ENCODE assay signal across 1 cellular context in the genomic region with DNA sequence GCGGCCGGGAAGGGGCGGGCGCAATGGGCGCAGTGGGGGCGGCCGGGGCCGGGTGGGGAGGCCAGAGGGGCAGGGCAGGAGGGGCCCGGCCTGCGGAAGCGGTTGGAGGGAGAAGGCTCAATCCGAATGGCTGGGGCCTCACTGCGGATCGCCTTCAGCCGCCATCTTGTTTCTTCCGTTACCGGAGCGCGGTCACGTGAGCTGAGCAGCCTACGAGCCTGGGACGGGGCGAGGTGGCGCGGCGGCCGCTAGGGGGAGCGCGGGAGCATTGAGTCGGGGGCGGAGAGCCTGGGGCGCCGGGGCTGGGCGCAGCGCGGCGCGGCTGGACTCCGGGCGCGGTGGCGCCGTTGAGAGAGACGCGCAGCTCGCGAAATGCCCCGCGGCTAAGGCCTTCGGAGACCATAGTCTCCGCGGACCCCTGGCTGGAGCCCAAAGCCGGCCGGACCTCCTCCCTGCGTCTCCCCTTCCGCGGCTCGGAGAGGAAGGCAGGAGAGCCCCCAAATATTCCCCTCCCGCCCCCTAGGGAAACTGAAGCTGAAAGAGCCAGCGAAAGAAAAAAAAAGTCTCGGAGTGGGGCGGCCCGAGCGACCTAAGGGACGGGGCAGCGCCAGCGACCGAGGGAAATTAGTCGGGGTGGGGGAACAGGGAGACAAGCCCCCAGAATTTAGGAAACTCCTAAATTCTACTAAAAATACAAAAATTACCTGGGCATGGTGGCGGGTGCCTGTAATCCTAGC.
A peak's percentile ranks its signal among the peaks of the same experiment; 100 is the strongest.
TF ChIP-seq lines count a peak whose summit lies in the region.
"Not testable (repeated sequence)": the region's sequence is repeated elsewhere in the genome, so short reads cannot be mapped to it uniquely, and the experiment has no call there.

A gene (minus strand): TSS at position 190 of the 737 bp plus-strand sequence. CDS start 22,221 bp downstream, outside the sequence.

TF ChIP-seq in HepG2, 621 proteins besides CTCF, POLR2A, EP300 and RAD21 (continued from another document and continues in another):
- TF ChIP-seq ZNF773 (CRISPR knock-in tag; IDR thresholded peaks at IDR 0.05; ENCODE audit: borderline replicate concordance) (peak; percentile 67; the same call in 1 of the 2 replicates), ARNTL (CRISPR knock-in tag; IDR thresholded peaks at IDR 0.05) (peak; percentile 67; the same call in 1 of the 2 replicates), BHLHE40 (IDR thresholded peaks at IDR 0.05; ENCODE audit: low read length) (peak; percentile 98), FOXO1 (CRISPR knock-in tag; IDR thresholded peaks at IDR 0.05) (peak; percentile 81), PHF8 (CRISPR knock-in tag; IDR thresholded peaks at IDR 0.05) (peak; percentile 93), RXRA (CRISPR knock-in tag; IDR thresholded peaks at IDR 0.05) (0 out of 2 replicates have a peak, but pooled peaks have one; percentile 17), ZNF564 (CRISPR knock-in tag; IDR thresholded peaks at IDR 0.05) (peak; percentile 55), KLF6 (CRISPR knock-in tag; IDR thresholded peaks at IDR 0.05) (peak; percentile 80), TAF1 (CRISPR knock-in tag; IDR thresholded peaks at IDR 0.05) (peak; percentile 90), SP5 (CRISPR knock-in tag; IDR thresholded peaks at IDR 0.05; ENCODE audit: borderline replicate concordance, low read depth) (peak; percentile 64; the same call in 1 of the 2 replicates), TOE1 (CRISPR knock-in tag; IDR thresholded peaks at IDR 0.05) (0 out of 2 replicates have a peak, but pooled peaks have one; percentile 29), SALL2 (CRISPR knock-in tag; IDR thresholded peaks at IDR 0.05) (peak; percentile 84), ATF7-NPFF (CRISPR knock-in tag; IDR thresholded peaks at IDR 0.05; ENCODE audit: low read depth) (peak; percentile 96), SIX4 (CRISPR knock-in tag; IDR thresholded peaks at IDR 0.05) (peak; percentile 66), ZNF749 (CRISPR knock-in tag; IDR thresholded peaks at IDR 0.05; ENCODE audit: borderline replicate concordance) (peak; percentile 22; the same call in 1 of the 2 replicates), KDM1A (CRISPR knock-in tag; IDR thresholded peaks at IDR 0.05) (0 out of 2 replicates have a peak, but pooled peaks have one; percentile 32), MED1 (CRISPR knock-in tag; IDR thresholded peaks at IDR 0.05) (peak; percentile 78), MIER3 (CRISPR knock-in tag; IDR thresholded peaks at IDR 0.05; ENCODE audit: borderline replicate concordance) (peak; percentile 84; the same call in 1 of the 2 replicates), ZNF138 (CRISPR knock-in tag; IDR thresholded peaks at IDR 0.05; ENCODE audit: low read depth) (peak; percentile 78; the same call in 1 of the 2 replicates), SOX6 (CRISPR knock-in tag; IDR thresholded peaks at IDR 0.05) (peak; percentile 2; the same call in 1 of the 2 replicates), ZNF329 (CRISPR knock-in tag; IDR thresholded peaks at IDR 0.05; ENCODE audit: low read depth) (peak; percentile 80), ZNF431 (CRISPR knock-in tag; IDR thresholded peaks at IDR 0.05; ENCODE audit: borderline replicate concordance, low read depth) (peak; percentile 55; the same call in 1 of the 2 replicates), SP4 (CRISPR knock-in tag; IDR thresholded peaks at IDR 0.05) (peak; percentile 75), CEBPG (CRISPR knock-in tag; IDR thresholded peaks at IDR 0.05) (peak; percentile 31; the same call in 1 of the 2 replicates), HNRNPK (IDR thresholded peaks at IDR 0.05; ENCODE audit: low read depth, low read length, poor library complexity, severe bottlenecking) (peak; percentile 14), GABPB1 (CRISPR knock-in tag; IDR thresholded peaks at IDR 0.05) (peak; percentile 82), ZNF160 (CRISPR knock-in tag; IDR thresholded peaks at IDR 0.05) (peak; percentile 90), ZNF589 (CRISPR knock-in tag; conservative IDR thresholded peaks at IDR 0.05) (peak; percentile 87)
- TF ChIP-seq, protein P1, sequence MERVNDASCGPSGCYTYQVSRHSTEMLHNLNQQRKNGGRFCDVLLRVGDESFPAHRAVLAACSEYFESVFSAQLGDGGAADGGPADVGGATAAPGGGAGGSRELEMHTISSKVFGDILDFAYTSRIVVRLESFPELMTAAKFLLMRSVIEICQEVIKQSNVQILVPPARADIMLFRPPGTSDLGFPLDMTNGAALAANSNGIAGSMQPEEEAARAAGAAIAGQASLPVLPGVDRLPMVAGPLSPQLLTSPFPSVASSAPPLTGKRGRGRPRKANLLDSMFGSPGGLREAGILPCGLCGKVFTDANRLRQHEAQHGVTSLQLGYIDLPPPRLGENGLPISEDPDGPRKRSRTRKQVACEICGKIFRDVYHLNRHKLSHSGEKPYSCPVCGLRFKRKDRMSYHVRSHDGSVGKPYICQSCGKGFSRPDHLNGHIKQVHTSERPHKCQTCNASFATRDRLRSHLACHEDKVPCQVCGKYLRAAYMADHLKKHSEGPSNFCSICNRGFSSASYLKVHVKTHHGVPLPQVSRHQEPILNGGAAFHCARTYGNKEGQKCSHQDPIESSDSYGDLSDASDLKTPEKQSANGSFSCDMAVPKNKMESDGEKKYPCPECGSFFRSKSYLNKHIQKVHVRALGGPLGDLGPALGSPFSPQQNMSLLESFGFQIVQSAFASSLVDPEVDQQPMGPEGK (CRISPR knock-in tag; IDR thresholded peaks at IDR 0.05): peak; percentile 92
- TF ChIP-seq, protein P2, sequence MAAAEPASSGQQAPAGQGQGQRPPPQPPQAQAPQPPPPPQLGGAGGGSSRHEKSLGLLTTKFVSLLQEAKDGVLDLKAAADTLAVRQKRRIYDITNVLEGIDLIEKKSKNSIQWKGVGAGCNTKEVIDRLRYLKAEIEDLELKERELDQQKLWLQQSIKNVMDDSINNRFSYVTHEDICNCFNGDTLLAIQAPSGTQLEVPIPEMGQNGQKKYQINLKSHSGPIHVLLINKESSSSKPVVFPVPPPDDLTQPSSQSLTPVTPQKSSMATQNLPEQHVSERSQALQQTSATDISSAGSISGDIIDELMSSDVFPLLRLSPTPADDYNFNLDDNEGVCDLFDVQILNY (CRISPR knock-in tag; conservative IDR thresholded peaks at IDR 0.05): peak; percentile 73
- TF ChIP-seq, protein P3, sequence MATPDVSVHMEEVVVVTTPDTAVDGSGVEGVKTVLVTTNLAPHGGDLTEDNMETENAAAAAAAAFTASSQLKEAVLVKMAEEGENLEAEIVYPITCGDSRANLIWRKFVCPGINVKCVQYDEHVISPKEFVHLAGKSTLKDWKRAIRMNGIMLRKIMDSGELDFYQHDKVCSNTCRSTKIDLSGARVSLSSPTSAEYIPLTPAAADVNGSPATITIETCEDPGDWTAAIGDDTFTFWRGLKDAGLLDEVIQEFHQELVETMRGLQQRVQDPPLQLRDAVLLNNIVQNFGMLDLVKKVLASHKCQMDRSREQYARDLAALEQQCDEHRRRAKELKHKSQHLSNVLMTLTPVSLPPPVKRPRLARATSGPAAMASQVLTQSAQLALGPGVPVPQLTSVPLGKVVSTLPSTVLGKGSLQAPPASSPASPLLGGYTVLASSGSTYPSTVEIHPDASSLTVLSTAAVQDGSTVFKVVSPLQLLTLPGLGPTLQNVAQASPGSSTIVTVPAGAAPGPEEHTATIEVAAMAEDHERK (CRISPR knock-in tag; IDR thresholded peaks at IDR 0.05; ENCODE audit: low read depth): 0 out of 2 replicates have a peak, but pooled peaks have one; percentile 58
- TF ChIP-seq, protein P4, sequence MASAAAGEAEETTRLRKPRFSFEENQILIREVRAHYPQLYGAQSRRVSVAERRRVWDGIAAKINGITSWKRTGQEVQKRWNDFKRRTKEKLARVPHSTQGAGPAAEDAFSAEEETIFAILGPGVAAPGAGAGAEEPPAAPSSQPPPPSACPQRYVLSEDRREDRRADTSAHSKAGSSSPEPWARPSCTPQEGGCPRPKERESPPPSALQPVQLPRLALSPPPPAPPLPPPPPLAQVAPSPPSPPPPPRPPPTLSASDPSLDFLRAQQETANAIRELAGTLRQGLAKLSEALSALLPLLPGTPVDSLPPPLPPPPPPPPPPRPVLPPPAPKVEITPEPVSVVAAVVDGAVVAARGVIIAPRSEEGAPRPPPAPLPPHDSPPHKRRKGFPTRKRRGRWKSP (CRISPR knock-in tag; IDR thresholded peaks at IDR 0.05): peak; percentile 98
- TF ChIP-seq, protein P5, sequence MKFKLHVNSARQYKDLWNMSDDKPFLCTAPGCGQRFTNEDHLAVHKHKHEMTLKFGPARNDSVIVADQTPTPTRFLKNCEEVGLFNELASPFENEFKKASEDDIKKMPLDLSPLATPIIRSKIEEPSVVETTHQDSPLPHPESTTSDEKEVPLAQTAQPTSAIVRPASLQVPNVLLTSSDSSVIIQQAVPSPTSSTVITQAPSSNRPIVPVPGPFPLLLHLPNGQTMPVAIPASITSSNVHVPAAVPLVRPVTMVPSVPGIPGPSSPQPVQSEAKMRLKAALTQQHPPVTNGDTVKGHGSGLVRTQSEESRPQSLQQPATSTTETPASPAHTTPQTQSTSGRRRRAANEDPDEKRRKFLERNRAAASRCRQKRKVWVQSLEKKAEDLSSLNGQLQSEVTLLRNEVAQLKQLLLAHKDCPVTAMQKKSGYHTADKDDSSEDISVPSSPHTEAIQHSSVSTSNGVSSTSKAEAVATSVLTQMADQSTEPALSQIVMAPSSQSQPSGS (CRISPR knock-in tag; IDR thresholded peaks at IDR 0.05): peak; percentile 46; the same call in 1 of the 2 replicates
- TF ChIP-seq, protein P6, sequence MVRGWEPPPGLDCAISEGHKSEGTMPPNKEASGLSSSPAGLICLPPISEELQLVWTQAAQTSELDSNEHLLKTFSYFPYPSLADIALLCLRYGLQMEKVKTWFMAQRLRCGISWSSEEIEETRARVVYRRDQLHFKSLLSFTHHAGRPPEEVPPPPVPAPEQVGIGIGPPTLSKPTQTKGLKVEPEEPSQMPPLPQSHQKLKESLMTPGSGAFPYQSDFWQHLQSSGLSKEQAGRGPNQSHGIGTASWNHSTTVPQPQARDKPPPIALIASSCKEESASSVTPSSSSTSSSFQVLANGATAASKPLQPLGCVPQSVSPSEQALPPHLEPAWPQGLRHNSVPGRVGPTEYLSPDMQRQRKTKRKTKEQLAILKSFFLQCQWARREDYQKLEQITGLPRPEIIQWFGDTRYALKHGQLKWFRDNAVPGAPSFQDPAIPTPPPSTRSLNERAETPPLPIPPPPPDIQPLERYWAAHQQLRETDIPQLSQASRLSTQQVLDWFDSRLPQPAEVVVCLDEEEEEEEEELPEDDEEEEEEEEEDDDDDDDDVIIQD (CRISPR knock-in tag; IDR thresholded peaks at IDR 0.05; ENCODE audit: low read depth): peak; percentile 76; the same call in 1 of the 2 replicates
- TF ChIP-seq SOX6 (IDR thresholded peaks at IDR 0.05): not testable (repeated sequence)
- TF ChIP-seq, protein P7, sequence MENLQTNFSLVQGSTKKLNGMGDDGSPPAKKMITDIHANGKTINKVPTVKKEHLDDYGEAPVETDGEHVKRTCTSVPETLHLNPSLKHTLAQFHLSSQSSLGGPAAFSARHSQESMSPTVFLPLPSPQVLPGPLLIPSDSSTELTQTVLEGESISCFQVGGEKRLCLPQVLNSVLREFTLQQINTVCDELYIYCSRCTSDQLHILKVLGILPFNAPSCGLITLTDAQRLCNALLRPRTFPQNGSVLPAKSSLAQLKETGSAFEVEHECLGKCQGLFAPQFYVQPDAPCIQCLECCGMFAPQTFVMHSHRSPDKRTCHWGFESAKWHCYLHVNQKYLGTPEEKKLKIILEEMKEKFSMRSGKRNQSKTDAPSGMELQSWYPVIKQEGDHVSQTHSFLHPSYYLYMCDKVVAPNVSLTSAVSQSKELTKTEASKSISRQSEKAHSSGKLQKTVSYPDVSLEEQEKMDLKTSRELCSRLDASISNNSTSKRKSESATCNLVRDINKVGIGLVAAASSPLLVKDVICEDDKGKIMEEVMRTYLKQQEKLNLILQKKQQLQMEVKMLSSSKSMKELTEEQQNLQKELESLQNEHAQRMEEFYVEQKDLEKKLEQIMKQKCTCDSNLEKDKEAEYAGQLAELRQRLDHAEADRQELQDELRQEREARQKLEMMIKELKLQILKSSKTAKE (CRISPR knock-in tag; IDR thresholded peaks at IDR 0.05; ENCODE audit: borderline replicate concordance): peak; percentile 83
- TF ChIP-seq, protein P8, sequence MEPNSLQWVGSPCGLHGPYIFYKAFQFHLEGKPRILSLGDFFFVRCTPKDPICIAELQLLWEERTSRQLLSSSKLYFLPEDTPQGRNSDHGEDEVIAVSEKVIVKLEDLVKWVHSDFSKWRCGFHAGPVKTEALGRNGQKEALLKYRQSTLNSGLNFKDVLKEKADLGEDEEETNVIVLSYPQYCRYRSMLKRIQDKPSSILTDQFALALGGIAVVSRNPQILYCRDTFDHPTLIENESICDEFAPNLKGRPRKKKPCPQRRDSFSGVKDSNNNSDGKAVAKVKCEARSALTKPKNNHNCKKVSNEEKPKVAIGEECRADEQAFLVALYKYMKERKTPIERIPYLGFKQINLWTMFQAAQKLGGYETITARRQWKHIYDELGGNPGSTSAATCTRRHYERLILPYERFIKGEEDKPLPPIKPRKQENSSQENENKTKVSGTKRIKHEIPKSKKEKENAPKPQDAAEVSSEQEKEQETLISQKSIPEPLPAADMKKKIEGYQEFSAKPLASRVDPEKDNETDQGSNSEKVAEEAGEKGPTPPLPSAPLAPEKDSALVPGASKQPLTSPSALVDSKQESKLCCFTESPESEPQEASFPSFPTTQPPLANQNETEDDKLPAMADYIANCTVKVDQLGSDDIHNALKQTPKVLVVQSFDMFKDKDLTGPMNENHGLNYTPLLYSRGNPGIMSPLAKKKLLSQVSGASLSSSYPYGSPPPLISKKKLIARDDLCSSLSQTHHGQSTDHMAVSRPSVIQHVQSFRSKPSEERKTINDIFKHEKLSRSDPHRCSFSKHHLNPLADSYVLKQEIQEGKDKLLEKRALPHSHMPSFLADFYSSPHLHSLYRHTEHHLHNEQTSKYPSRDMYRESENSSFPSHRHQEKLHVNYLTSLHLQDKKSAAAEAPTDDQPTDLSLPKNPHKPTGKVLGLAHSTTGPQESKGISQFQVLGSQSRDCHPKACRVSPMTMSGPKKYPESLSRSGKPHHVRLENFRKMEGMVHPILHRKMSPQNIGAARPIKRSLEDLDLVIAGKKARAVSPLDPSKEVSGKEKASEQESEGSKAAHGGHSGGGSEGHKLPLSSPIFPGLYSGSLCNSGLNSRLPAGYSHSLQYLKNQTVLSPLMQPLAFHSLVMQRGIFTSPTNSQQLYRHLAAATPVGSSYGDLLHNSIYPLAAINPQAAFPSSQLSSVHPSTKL (CRISPR knock-in tag; IDR thresholded peaks at IDR 0.05): peak; percentile 78
- TF ChIP-seq, protein P9, sequence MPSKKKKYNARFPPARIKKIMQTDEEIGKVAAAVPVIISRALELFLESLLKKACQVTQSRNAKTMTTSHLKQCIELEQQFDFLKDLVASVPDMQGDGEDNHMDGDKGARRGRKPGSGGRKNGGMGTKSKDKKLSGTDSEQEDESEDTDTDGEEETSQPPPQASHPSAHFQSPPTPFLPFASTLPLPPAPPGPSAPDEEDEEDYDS (CRISPR knock-in tag; IDR thresholded peaks at IDR 0.05): peak; percentile 87
